In genomic region chr5:154780128-154780527, GRCh38 we compare ENCODE assay signal across 1 cellular context.
TF ChIP-seq lines count a peak whose summit lies in the region.

No MANE protein-coding gene starts in this region.

TF ChIP-seq in GM12878, 131 proteins besides CTCF, POLR2A, EP300 and RAD21 (continued from another document):
- TF ChIP-seq CUX1 (IDR thresholded peaks at IDR 0.05; ENCODE audit: insufficient replicate concordance, low read depth, low read length) (no peak), PAX8 (IDR thresholded peaks at IDR 0.05) (no peak), ATF3 (IDR thresholded peaks at IDR 0.05; ENCODE audit: borderline replicate concordance, extremely low read depth, low read depth, low read length) (no peak), GATAD2B (conservative IDR thresholded peaks at IDR 0.05; ENCODE audit: low read depth) (no peak), HDGF (IDR thresholded peaks at IDR 0.05) (no peak), PAX5 (IDR thresholded peaks at IDR 0.05; ENCODE audit: borderline replicate concordance, low read depth, low read length) (no peak), SPI1 (IDR thresholded peaks at IDR 0.05; ENCODE audit: borderline replicate concordance, insufficient read depth, low read depth, low read length) (peak; percentile 60; the same call in 1 of the 2 replicates), HDAC2 (IDR thresholded peaks at IDR 0.05) (no peak), ZSCAN29 (IDR thresholded peaks at IDR 0.05) (no peak), SRF (IDR thresholded peaks at IDR 0.05; ENCODE audit: low read depth in 2 of 2, low read length in 2 of 2) (no peak), TBL1XR1 (IDR thresholded peaks at IDR 0.05; ENCODE audit: low read depth, low read length) (no peak), SMAD5 (IDR thresholded peaks at IDR 0.05; ENCODE audit: low read depth) (no peak), POU2F2 (IDR thresholded peaks at IDR 0.05; ENCODE audit: borderline replicate concordance, low read depth, low read length) (no peak), ELK1 (IDR thresholded peaks at IDR 0.05; ENCODE audit: low read depth, low read length) (no peak), CHD4 (IDR thresholded peaks at IDR 0.05) (no peak), NR2C1 (IDR thresholded peaks at IDR 0.05) (no peak), BACH1 (IDR thresholded peaks at IDR 0.05; ENCODE audit: borderline replicate concordance) (no peak), ZBTB11 (CRISPR knock-in tag; IDR thresholded peaks at IDR 0.05) (no peak), NRF1 (conservative IDR thresholded peaks at IDR 0.05; ENCODE audit: low read depth, low read length) (no peak), CBFB (IDR thresholded peaks at IDR 0.05; ENCODE audit: low read depth) (no peak), MTA2 (IDR thresholded peaks at IDR 0.05; ENCODE audit: low read depth) (peak; percentile 36; the same call in 1 of the 2 replicates), WRNIP1 (IDR thresholded peaks at IDR 0.05; ENCODE audit: borderline replicate concordance, low read depth, low read length) (no peak), NFYA (IDR thresholded peaks at IDR 0.05; ENCODE audit: borderline replicate concordance, low read depth, low read length) (no peak)
- TF ChIP-seq, protein P1, sequence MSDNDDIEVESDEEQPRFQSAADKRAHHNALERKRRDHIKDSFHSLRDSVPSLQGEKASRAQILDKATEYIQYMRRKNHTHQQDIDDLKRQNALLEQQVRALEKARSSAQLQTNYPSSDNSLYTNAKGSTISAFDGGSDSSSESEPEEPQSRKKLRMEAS (IDR thresholded peaks at IDR 0.05; ENCODE audit: low read depth, low read length), result no peak
- TF ChIP-seq, protein P2, sequence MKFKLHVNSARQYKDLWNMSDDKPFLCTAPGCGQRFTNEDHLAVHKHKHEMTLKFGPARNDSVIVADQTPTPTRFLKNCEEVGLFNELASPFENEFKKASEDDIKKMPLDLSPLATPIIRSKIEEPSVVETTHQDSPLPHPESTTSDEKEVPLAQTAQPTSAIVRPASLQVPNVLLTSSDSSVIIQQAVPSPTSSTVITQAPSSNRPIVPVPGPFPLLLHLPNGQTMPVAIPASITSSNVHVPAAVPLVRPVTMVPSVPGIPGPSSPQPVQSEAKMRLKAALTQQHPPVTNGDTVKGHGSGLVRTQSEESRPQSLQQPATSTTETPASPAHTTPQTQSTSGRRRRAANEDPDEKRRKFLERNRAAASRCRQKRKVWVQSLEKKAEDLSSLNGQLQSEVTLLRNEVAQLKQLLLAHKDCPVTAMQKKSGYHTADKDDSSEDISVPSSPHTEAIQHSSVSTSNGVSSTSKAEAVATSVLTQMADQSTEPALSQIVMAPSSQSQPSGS (IDR thresholded peaks at IDR 0.05; ENCODE audit: low read length), result no peak; the same call in 1 of the 2 replicates
